1 cellular context compared by ENCODE assay signal in the genomic region with DNA sequence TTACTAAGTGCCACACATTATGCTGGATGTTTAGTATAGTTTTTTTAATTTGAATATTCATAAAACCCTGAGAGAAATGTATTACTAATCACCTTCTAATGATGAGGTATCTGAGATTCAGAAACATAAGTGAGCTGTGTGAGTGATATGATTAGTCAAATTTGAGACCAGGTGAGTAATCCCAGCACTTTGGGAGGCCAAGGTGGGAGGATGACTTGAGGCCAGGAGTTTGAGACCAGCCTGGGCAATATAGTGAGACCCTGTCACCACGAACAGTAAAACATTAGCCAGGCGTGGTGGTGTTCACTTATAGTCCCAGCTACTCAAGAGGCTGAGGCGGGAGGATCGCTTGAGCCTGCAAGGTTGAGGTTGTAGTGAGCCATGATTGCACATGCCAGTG.
TF ChIP-seq lines count a peak whose summit lies in the region.

No MANE protein-coding gene starts in this region.

TF ChIP-seq in GM12878, 131 proteins besides CTCF, POLR2A, EP300 and RAD21:
- TF ChIP-seq, protein P1, sequence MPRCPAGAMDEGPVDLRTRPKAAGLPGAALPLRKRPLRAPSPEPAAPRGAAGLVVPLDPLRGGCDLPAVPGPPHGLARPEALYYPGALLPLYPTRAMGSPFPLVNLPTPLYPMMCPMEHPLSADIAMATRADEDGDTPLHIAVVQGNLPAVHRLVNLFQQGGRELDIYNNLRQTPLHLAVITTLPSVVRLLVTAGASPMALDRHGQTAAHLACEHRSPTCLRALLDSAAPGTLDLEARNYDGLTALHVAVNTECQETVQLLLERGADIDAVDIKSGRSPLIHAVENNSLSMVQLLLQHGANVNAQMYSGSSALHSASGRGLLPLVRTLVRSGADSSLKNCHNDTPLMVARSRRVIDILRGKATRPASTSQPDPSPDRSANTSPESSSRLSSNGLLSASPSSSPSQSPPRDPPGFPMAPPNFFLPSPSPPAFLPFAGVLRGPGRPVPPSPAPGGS (IDR thresholded peaks at IDR 0.05; ENCODE audit: borderline replicate concordance, insufficient read depth, low read depth, low read length, poor library complexity, severe bottlenecking), result peak; percentile 55
- TF ChIP-seq POLR2AphosphoS2 (IDR thresholded peaks at IDR 0.05; ENCODE audit: low read depth, low read length), result no peak
